8 cellular contexts compared by ENCODE assay signal in genomic region chr16:2532494-2533141, GRCh38. TPM values are rescaled to one million over a fixed set of nuclear protein-coding genes. Genes with fewer than 3 reads are reported as not detected.
DNase-seq lines count a peak whose midpoint lies in the region; ATAC-seq and TF ChIP-seq lines count a peak whose summit lies in the region.

No MANE protein-coding gene starts in this region.

- H3K27ac ChIP-seq in iPS-18a (ENCODE audit: low read length): no peak overlapping the region
- peak overlapping the region; percentile 95 to 99 (median 98) for H3K27ac ChIP-seq in gastrocnemius medialis

- peaks cover 9% of the 10 kb centered on the region for H3K27me3 ChIP-seq in iPS-18a (ENCODE audit: control insufficient read depth, insufficient read depth, low read length)
- no peaks in the 10 kb centered on the region for H3K27me3 ChIP-seq in gastrocnemius medialis

- peak overlapping the region; percentile 59 for H3K4me3 ChIP-seq in Jurkat, Clone E6-1 (ENCODE audit: low read length)
- H3K4me3 ChIP-seq in astrocyte of the spinal cord (ENCODE audit: low read depth, low read length) (peak overlapping the region; percentile 59), iPS-18a (ENCODE audit: low read length) (peak overlapping the region; percentile 60), gastrocnemius medialis (peak overlapping the region; percentile 75 to 93 (median 85))

- TF ChIP-seq CTCF in astrocyte of the spinal cord (IDR thresholded peaks at IDR 0.05; ENCODE audit: low read depth, low read length): no peak
- no peak for TF ChIP-seq CTCF in gastrocnemius medialis (IDR thresholded peaks at IDR 0.05 in 4 of 5, conservative IDR thresholded peaks at IDR 0.05 in 1 of 5)

- ATAC-seq in SK-N-SH treated with all-trans-retinoic acid at 6 μM for 48 hours (peak; percentile 23), gastrocnemius medialis (peak; percentile 52 to 53), GM19452 (IDR thresholded peaks at IDR 0.05; ENCODE audit: unreplicated experiment) (no peak)

- H3K36me3 ChIP-seq in iPS-18a (ENCODE audit: control insufficient read depth, low read depth, low read length) (peaks cover 15% of the 10 kb centered on the region), gastrocnemius medialis (peaks cover 0 to 16% of the 10 kb centered on the region in 2 donors)

- H3K9me3 ChIP-seq in iPS-18a (ENCODE audit: control insufficient read depth, low read depth, low read length) (no peaks in the 10 kb centered on the region), gastrocnemius medialis (no peaks in the 10 kb centered on the region)

- peak; percentile 89 for DNase-seq in DMS53 (lab: John Stamatoyannopoulos, UW)
- no peak for DNase-seq in Jurkat, Clone E6-1 (ENCODE audit: low read depth, low spot score)
- peak; percentile 32 for DNase-seq in astrocyte of the spinal cord (ENCODE audit: low read depth, low spot score)
- DNase-seq in gastrocnemius medialis: peak; percentile 47 to 82
- no peak for DNase-seq in T1000 (lab: John Stamatoyannopoulos, UW)

- H3K9ac ChIP-seq in iPS-18a (ENCODE audit: low read length): peak overlapping the region; percentile 38

- no peak for TF ChIP-seq POLR2A in gastrocnemius medialis (IDR thresholded peaks at IDR 0.05)

- in situ Hi-C loops in astrocyte of the spinal cord (cut with HindIII; ENCODE audit: low sequenced_read_pairs) (no loop called here), gastrocnemius medialis (cut with MboI; ENCODE audit: low sequenced_read_pairs in 4 of 4) (no loop called here)

- H3K4me1 ChIP-seq in iPS-18a (ENCODE audit: control insufficient read depth, low read depth, low read length): peaks cover 8% of the 10 kb centered on the region
- peaks cover 0 to 14% of the 10 kb centered on the region in 2 donors for H3K4me1 ChIP-seq in gastrocnemius medialis

- intact Hi-C loops in gastrocnemius medialis (cut with DNase I; ENCODE audit: low total_unique reads): loop anchor here (1.0 to 10.0 kb wide), 6 partner anchors 12 to 588 kb away; partner anchors contain the start of genes AMDHD2, MSRB1, SRRM2 and ZNF598

TF ChIP-seq in SK-N-SH treated with all-trans-retinoic acid at 6 μM for 48 hours, 23 proteins besides CTCF, POLR2A, EP300 and RAD21:
- no peak for TF ChIP-seq ZFP30 (CRISPR knock-in tag; IDR thresholded peaks at IDR 0.05)
- no peak for TF ChIP-seq TOX (CRISPR knock-in tag; IDR thresholded peaks at IDR 0.05; ENCODE audit: borderline replicate concordance)
TF ChIP-seq in SK-N-SH treated with all-trans-retinoic acid at 6 μM for 48 hours: peak in this region for 0.

RNA-seq across cellular contexts. Expression of gene CEMP1, which starts 1.4 kb away (rescaled TPM):
- polyA plus RNA-seq in Jurkat, Clone E6-1 (2012; ENCODE audit: insufficient read depth, insufficient read length): 5.9 TPM
- total RNA-seq in gastrocnemius medialis: not detected

RNA-seq across cellular contexts. Expression of gene PDPK1, which starts 5.2 kb away (rescaled TPM):
- polyA plus RNA-seq in Jurkat, Clone E6-1 (2012; ENCODE audit: insufficient read depth, insufficient read length): 28.8 TPM
- 10 to 100 TPM; 24.5 to 42.4 (median 34.7) TPM for total RNA-seq in gastrocnemius medialis

RNA-seq across cellular contexts. Expression of gene AMDHD2, which starts 12.4 kb away (rescaled TPM):
- polyA plus RNA-seq in Jurkat, Clone E6-1 (2012; ENCODE audit: insufficient read depth, insufficient read length): 33.6 TPM
- total RNA-seq in gastrocnemius medialis: 10 to 100 TPM; 12.3 to 18.1 (median 13.7) TPM

RNA-seq across cellular contexts. Expression of gene ATP6V0C, which starts 18.9 kb away (rescaled TPM):
- polyA plus RNA-seq in Jurkat, Clone E6-1 (2012; ENCODE audit: insufficient read depth, insufficient read length): 139 TPM
- total RNA-seq in gastrocnemius medialis: 10 to 100 TPM; 22.1 to 84.2 (median 56.2) TPM

RNA-seq across cellular contexts. Expression of gene TBC1D24, which starts 57.7 kb away (rescaled TPM):
- 6.2 TPM for polyA plus RNA-seq in Jurkat, Clone E6-1 (2012; ENCODE audit: insufficient read depth, insufficient read length)
- 10 to 100 TPM in 2 of 4 donors, 1 to 10 TPM in 2; 8.7 to 14.8 (median 9.9) TPM for total RNA-seq in gastrocnemius medialis

Comparison
In these comparisons a context has a peak if more than half of its experiments do, and no peak if none do; other contexts are left out.
1. DNase-seq: peak in DMS53 (single experiment), astrocyte of the spinal cord (single experiment) and gastrocnemius medialis (2 of 2); none in Jurkat, Clone E6-1 (single experiment) and T1000 (single experiment).
2. Peak in every context shown above with its lines, with median percentiles within 50 percentile points of each other: H3K4me3 ChIP-seq.